1 cellular context compared by ENCODE assay signal in genomic region chr6:41936073-41936837, GRCh38.
TF ChIP-seq lines count a peak whose summit lies in the region.

No MANE protein-coding gene starts in this region.

TF ChIP-seq in neural cell, 6 proteins besides CTCF, POLR2A, EP300 and RAD21 (continued from another document):
- no peak for TF ChIP-seq POLR2AphosphoS5 (IDR thresholded peaks at IDR 0.05)
- peak; percentile 40 for TF ChIP-seq MXI1 (conservative IDR thresholded peaks at IDR 0.05; ENCODE audit: poor library complexity, severe bottlenecking)
- TF ChIP-seq TAF1 (IDR thresholded peaks at IDR 0.05; ENCODE audit: low read depth): no peak
